ENCODE assay signal across 8 cellular contexts in genomic region chr1:24390924-24391782, GRCh38. TPM values are rescaled to one million over a fixed set of nuclear protein-coding genes. Genes with fewer than 3 reads are reported as not detected.
A peak's percentile ranks its signal among the peaks of the same experiment; 100 is the strongest.
DNase-seq lines count a peak whose midpoint lies in the region; ATAC-seq, FAIRE-seq and TF ChIP-seq lines count a peak whose summit lies in the region.

No MANE protein-coding gene starts in this region.

- intact Hi-C loops in mammary epithelial cell (cut with micrococcal nuclease), result loop anchor here (1.0 to 5.0 kb wide), 6 partner anchors 74 to 441 kb away; no protein-coding TSS in a partner anchor

- H3K4me1 ChIP-seq in mammary epithelial cell (ENCODE audit: insufficient read depth, low read length) (peaks cover 28% of the 10 kb centered on the region), smooth muscle cell (ENCODE audit: low read depth) (peaks cover 5% of the 10 kb centered on the region)

- peak; percentile 23 for FAIRE-seq in H54 (lab: Jason Lieb, UNC)

- H3K36me3 ChIP-seq in mammary epithelial cell (ENCODE audit: insufficient read depth, low read length) (no peaks in the 10 kb centered on the region), smooth muscle cell (ENCODE audit: low read depth) (no peaks in the 10 kb centered on the region)

- CTCF ChIA-PET in WTC11 (lab: Charles Lee), result interaction anchor here (0.5 to 6.7 kb wide), 43 partner anchors 10 to 434 kb away, joined by 3 to 465 read pairs (median 5); partner anchors contain the start of genes GRHL3, IFNLR1, MYOM3 and NIPAL3
- CTCF ChIA-PET in mammary epithelial cell (lab: Charles Lee; ENCODE audit: low non-redundant PET), result interaction anchor here (0.5 to 2.2 kb wide), 7 partner anchors 18 to 240 kb away, joined by 3 to 31 read pairs (median 4); partner anchors contain the start of gene NIPAL3

- H3K79me2 ChIP-seq in mammary epithelial cell (ENCODE audit: insufficient read depth, low read length), result no peaks in the 10 kb centered on the region
- H3K79me2 ChIP-seq in smooth muscle cell (ENCODE audit: low read depth), result no peaks in the 10 kb centered on the region

- H3K4me2 ChIP-seq in mammary epithelial cell (ENCODE audit: insufficient read depth, low read depth, low read length) (peak overlapping the region; percentile 70), smooth muscle cell (no peak overlapping the region)

- H2AFZ ChIP-seq in mammary epithelial cell (ENCODE audit: low read depth, low read length) (peak overlapping the region; percentile 22), smooth muscle cell (ENCODE audit: low read depth) (no peak overlapping the region)

- H3K27me3 ChIP-seq in mammary epithelial cell (ENCODE audit: insufficient read depth, low read length) (no peaks in the 10 kb centered on the region), smooth muscle cell (ENCODE audit: low read depth) (no peaks in the 10 kb centered on the region)

- no peaks in the 10 kb centered on the region for H3K9me3 Mint-ChIP-seq in WTC11

- H3K9me3 ChIP-seq in mammary epithelial cell (replicated peaks; ENCODE audit: insufficient read depth, low read length) (no peaks in the 10 kb centered on the region), smooth muscle cell (replicated peaks; ENCODE audit: low read depth) (no peaks in the 10 kb centered on the region)

- TF ChIP-seq CTCF in WTC11 (IDR thresholded peaks at IDR 0.05) (peak; percentile 80), mammary epithelial cell (conservative IDR thresholded peaks at IDR 0.05 in 1 of 2, IDR thresholded peaks at IDR 0.05 in 1 of 2; ENCODE audit: extremely low read depth in 1 of 2, insufficient read depth in 1 of 2, low read depth in 1 of 2, low read length in 2 of 2) (peak; percentile 94 to 96), smooth muscle cell (IDR thresholded peaks at IDR 0.05; ENCODE audit: borderline replicate concordance, insufficient read depth, poor library complexity, severe bottlenecking) (peak; percentile 93)

- no peak for TF ChIP-seq POLR2A in H54 (IDR thresholded peaks at IDR 0.05; ENCODE audit: low read depth, low read length)

- peak overlapping the region; percentile 85; the same call in 1 of the 2 replicates for H3K27ac Mint-ChIP-seq in WTC11

- H3K36me3 Mint-ChIP-seq in WTC11, result no peaks in the 10 kb centered on the region

- H4K20me1 ChIP-seq in mammary epithelial cell (ENCODE audit: insufficient read depth, low read length) (no peaks in the 10 kb centered on the region), smooth muscle cell (ENCODE audit: low read depth) (peaks cover 19% of the 10 kb centered on the region)

- POLR2A ChIA-PET in WTC11 (lab: Charles Lee), result no interaction called here

- H3F3A ChIP-seq in smooth muscle cell (ENCODE audit: low read depth), result peaks cover 13% of the 10 kb centered on the region

- H3K4me1 Mint-ChIP-seq in WTC11, result peaks cover 34% of the 10 kb centered on the region

- no TSS peak for BruUV-seq in mammary epithelial cell (replicated peaks; lab: Mats Ljungman, UMichigan)

- dilution Hi-C loops in mammary epithelial cell (cut with HindIII; ENCODE audit: low sequenced_read_pairs), result loop anchor here (5.0 kb wide), 1 partner anchor 194 kb away; no protein-coding TSS in a partner anchor

- peak overlapping the region; percentile 70 for H3K9ac ChIP-seq in mammary epithelial cell (ENCODE audit: insufficient read depth, low read length)
- H3K9ac ChIP-seq in smooth muscle cell (ENCODE audit: low read depth), result no peak overlapping the region

- no peaks in the 10 kb centered on the region; the same call in 1 of the 2 replicates for H3K27me3 Mint-ChIP-seq in WTC11 (ENCODE audit: low read depth)

- in situ Hi-C loops in mammary epithelial cell (cut with MboI; ENCODE audit: low sequenced_read_pairs in 2 of 2), result loop anchor here (5.0 kb wide), 3 partner anchors 189 to 319 kb away; no protein-coding TSS in a partner anchor

- peak overlapping the region in 1 of 3 experiments; percentile 24 for H3K4me3 ChIP-seq in mammary epithelial cell (replicated peaks in 1 of 3; ENCODE audit: insufficient read depth in 1 of 3, low read depth in 2 of 3, low read length in 3 of 3)
- H3K4me3 ChIP-seq in smooth muscle cell, result no peak overlapping the region

- peak; percentile 67 for ATAC-seq in WTC11

- no peak overlapping the region for H3K4me3 Mint-ChIP-seq in WTC11

- DNase-seq in COR-L47 (lab: John Stamatoyannopoulos, UW) (peak; percentile 36), H54 (ENCODE audit: insufficient read length, low spot score) (peak; percentile 38), NCI-H2171 treated with DMSO at 0.1 percent for 48 hours (lab: John Stamatoyannopoulos, UW) (peak; percentile 88), WTC11 (ENCODE audit: low spot score) (peak; percentile 76), mammary epithelial cell (peak; percentile 71), inferior parietal cortex (ENCODE audit: extremely low spot score) (peak; percentile 87), smooth muscle cell (lab: John Stamatoyannopoulos, UW; ENCODE audit: unreplicated experiment) (peak; percentile 17), NCI-H774 (lab: John Stamatoyannopoulos, UW) (no peak)

- WGBS in mammary epithelial cell (ENCODE audit: low coverage, missing lambda C conversion rate), result 11% methylated on average over 12 of the region's 12 CpGs
- WGBS in smooth muscle cell (ENCODE audit: low lambda C conversion rate), result 22% methylated on average over 12 of the region's 12 CpGs

- peak overlapping the region; percentile 76 for H3K27ac ChIP-seq in mammary epithelial cell (ENCODE audit: insufficient read depth, low read depth, low read length)
- H3K27ac ChIP-seq in smooth muscle cell (ENCODE audit: low read depth), result no peak overlapping the region

TF ChIP-seq in WTC11, 78 proteins besides CTCF, POLR2A, EP300 and RAD21 (continues in another document):
- TF ChIP-seq TP53 (CRISPR knock-in tag; IDR thresholded peaks at IDR 0.05) (no peak), ESRRA (CRISPR knock-in tag; IDR thresholded peaks at IDR 0.05; ENCODE audit: borderline replicate concordance) (no peak)
- TF ChIP-seq, protein P1, sequence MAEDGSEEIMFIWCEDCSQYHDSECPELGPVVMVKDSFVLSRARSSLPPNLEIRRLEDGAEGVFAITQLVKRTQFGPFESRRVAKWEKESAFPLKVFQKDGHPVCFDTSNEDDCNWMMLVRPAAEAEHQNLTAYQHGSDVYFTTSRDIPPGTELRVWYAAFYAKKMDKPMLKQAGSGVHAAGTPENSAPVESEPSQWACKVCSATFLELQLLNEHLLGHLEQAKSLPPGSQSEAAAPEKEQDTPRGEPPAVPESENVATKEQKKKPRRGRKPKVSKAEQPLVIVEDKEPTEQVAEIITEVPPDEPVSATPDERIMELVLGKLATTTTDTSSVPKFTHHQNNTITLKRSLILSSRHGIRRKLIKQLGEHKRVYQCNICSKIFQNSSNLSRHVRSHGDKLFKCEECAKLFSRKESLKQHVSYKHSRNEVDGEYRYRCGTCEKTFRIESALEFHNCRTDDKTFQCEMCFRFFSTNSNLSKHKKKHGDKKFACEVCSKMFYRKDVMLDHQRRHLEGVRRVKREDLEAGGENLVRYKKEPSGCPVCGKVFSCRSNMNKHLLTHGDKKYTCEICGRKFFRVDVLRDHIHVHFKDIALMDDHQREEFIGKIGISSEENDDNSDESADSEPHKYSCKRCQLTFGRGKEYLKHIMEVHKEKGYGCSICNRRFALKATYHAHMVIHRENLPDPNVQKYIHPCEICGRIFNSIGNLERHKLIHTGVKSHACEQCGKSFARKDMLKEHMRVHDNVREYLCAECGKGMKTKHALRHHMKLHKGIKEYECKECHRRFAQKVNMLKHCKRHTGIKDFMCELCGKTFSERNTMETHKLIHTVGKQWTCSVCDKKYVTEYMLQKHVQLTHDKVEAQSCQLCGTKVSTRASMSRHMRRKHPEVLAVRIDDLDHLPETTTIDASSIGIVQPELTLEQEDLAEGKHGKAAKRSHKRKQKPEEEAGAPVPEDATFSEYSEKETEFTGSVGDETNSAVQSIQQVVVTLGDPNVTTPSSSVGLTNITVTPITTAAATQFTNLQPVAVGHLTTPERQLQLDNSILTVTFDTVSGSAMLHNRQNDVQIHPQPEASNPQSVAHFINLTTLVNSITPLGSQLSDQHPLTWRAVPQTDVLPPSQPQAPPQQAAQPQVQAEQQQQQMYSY (CRISPR knock-in tag; IDR thresholded peaks at IDR 0.05), result no peak
- TF ChIP-seq, protein P2, sequence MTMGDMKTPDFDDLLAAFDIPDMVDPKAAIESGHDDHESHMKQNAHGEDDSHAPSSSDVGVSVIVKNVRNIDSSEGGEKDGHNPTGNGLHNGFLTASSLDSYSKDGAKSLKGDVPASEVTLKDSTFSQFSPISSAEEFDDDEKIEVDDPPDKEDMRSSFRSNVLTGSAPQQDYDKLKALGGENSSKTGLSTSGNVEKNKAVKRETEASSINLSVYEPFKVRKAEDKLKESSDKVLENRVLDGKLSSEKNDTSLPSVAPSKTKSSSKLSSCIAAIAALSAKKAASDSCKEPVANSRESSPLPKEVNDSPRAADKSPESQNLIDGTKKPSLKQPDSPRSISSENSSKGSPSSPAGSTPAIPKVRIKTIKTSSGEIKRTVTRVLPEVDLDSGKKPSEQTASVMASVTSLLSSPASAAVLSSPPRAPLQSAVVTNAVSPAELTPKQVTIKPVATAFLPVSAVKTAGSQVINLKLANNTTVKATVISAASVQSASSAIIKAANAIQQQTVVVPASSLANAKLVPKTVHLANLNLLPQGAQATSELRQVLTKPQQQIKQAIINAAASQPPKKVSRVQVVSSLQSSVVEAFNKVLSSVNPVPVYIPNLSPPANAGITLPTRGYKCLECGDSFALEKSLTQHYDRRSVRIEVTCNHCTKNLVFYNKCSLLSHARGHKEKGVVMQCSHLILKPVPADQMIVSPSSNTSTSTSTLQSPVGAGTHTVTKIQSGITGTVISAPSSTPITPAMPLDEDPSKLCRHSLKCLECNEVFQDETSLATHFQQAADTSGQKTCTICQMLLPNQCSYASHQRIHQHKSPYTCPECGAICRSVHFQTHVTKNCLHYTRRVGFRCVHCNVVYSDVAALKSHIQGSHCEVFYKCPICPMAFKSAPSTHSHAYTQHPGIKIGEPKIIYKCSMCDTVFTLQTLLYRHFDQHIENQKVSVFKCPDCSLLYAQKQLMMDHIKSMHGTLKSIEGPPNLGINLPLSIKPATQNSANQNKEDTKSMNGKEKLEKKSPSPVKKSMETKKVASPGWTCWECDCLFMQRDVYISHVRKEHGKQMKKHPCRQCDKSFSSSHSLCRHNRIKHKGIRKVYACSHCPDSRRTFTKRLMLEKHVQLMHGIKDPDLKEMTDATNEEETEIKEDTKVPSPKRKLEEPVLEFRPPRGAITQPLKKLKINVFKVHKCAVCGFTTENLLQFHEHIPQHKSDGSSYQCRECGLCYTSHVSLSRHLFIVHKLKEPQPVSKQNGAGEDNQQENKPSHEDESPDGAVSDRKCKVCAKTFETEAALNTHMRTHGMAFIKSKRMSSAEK (CRISPR knock-in tag; IDR thresholded peaks at IDR 0.05; ENCODE audit: borderline replicate concordance), result no peak

RNA-seq across cellular contexts. Expression of gene STPG1, which starts 22.4 kb away (rescaled TPM):
- total RNA-seq in WTC11 (2021) (9.9 to 12.8 TPM (median 10.1 TPM) in 3 replicates), mammary epithelial cell (10 to 100 TPM; 13.0 to 20.5 TPM), smooth muscle cell (4.2 and 6.8 TPM in 2 replicates)
- polyA plus RNA-seq in mammary epithelial cell (11.4 TPM), smooth muscle cell (4.9 and 7.6 TPM in 2 replicates)
- 27.1 TPM for polyA minus RNA-seq in mammary epithelial cell

RNA-seq across cellular contexts. Expression of gene NIPAL3, which starts 24.4 kb away (rescaled TPM):
- total RNA-seq in WTC11 (2021) (11.2 to 11.3 TPM (median 11.2 TPM) in 3 replicates), mammary epithelial cell (100 to 1,000 TPM in 1 of 2 donors, 10 to 100 TPM in 1; 48.9 to 116 TPM), smooth muscle cell (17.2 and 22.5 TPM in 2 replicates)
- polyA plus RNA-seq in mammary epithelial cell (51.3 TPM), smooth muscle cell (9.3 and 13.3 TPM in 2 replicates)
- 50.4 TPM for polyA minus RNA-seq in mammary epithelial cell
